Comparison of ENCODE assay signal across 1 cellular context in the genomic region with DNA sequence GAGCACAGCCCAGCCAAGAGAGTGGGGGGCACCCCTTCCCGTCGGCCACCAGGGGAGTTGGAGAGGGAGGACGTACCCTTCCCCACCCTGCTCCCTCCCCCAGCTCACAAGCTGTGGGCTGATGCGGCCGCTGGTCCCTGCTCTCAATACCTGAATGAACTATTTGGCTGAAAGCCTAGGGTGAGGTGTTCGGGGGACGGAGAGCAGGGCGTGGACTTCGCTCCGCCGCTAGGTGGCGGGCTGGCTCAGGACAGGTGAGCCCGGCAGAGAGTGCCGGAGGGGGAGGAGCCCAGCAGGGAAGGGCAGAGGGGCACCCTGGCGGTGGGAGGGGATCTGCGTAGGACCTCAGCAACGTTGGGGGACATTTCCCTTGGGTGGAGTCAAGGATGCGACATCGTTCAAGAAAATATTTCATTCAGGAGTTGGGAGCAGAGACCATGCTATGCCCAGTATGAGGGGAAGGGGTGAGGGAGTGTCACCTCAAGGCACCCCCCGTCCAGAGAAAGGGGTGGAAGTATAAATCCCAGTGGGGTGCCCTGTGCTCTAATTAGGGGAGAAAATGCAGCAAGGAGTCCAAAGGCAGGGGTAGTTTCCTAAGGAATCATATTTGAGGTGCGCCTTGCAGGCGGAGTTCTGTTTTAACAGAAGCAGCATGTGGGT.
TF ChIP-seq lines count a peak whose summit lies in the region.

No MANE protein-coding gene starts in this region.

TF ChIP-seq in SK-N-SH, 30 proteins besides CTCF, POLR2A, EP300 and RAD21 (continued from another document):
- TF ChIP-seq, protein P1, sequence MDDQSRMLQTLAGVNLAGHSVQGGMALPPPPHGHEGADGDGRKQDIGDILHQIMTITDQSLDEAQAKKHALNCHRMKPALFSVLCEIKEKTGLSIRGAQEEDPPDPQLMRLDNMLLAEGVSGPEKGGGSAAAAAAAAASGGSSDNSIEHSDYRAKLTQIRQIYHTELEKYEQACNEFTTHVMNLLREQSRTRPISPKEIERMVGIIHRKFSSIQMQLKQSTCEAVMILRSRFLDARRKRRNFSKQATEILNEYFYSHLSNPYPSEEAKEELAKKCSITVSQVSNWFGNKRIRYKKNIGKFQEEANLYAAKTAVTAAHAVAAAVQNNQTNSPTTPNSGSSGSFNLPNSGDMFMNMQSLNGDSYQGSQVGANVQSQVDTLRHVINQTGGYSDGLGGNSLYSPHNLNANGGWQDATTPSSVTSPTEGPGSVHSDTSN (IDR thresholded peaks at IDR 0.05): no peak
- no peak for TF ChIP-seq NRF1 (IDR thresholded peaks at IDR 0.05; ENCODE audit: low read depth, low read length)
- no peak for TF ChIP-seq RFX5 (IDR thresholded peaks at IDR 0.05; ENCODE audit: low read length)
- TF ChIP-seq SMC3 (IDR thresholded peaks at IDR 0.05; ENCODE audit: low read depth, low read length): no peak
- TF ChIP-seq, protein P2, sequence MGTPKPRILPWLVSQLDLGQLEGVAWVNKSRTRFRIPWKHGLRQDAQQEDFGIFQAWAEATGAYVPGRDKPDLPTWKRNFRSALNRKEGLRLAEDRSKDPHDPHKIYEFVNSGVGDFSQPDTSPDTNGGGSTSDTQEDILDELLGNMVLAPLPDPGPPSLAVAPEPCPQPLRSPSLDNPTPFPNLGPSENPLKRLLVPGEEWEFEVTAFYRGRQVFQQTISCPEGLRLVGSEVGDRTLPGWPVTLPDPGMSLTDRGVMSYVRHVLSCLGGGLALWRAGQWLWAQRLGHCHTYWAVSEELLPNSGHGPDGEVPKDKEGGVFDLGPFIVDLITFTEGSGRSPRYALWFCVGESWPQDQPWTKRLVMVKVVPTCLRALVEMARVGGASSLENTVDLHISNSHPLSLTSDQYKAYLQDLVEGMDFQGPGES (IDR thresholded peaks at IDR 0.05; ENCODE audit: low read depth, low read length): no peak
- TF ChIP-seq FOXJ3 (CRISPR knock-in tag; IDR thresholded peaks at IDR 0.05): no peak
